ENCODE assay signal across 8 cellular contexts in genomic region chr14:31025335-31026075, GRCh38. TPM values are rescaled to one million over a fixed set of nuclear protein-coding genes. Genes with fewer than 3 reads are reported as not detected.
DNase-seq lines count a peak whose midpoint lies in the region; TF ChIP-seq lines count a peak whose summit lies in the region.

Gene AP4S1 (plus strand): TSS chr14:31025649. CDS start chr14:31066197, 40,548 bp downstream.

- no peaks in the 10 kb centered on the region for H3K9me3 ChIP-seq in GM23248 (ENCODE audit: low read depth)
- H3K9me3 ChIP-seq in colonic mucosa: no peaks in the 10 kb centered on the region
- no peaks in the 10 kb centered on the region for H3K9me3 ChIP-seq in liver (ENCODE audit: control insufficient read depth in 4 of 4, low read length in 3 of 4)

- in situ Hi-C loops in GM23248 (cut with MboI): no loop called here

- WGBS in GM23248 (ENCODE audit: low coverage in 1 of 2, low lambda C conversion rate in 2 of 2, missing lambda C conversion rate in 2 of 2), 2 experiments: 2 to 3% methylated on average over 33 to 52 of the region's 52 CpGs
- under 1% methylated on average over 52 of the region's 52 CpGs for WGBS in liver

- peak within 1 kb of the TSS; percentile 98 for H3K4me3 ChIP-seq in GM23248
- H3K4me3 ChIP-seq in colonic mucosa: peak within 1 kb of the TSS; percentile 96
- H3K4me3 ChIP-seq in liver (ENCODE audit: low read depth in 1 of 3, low read length in 3 of 3): peak within 1 kb of the TSS; percentile 86 to 100 (median 95)

- H3K36me3 ChIP-seq in GM23248 (ENCODE audit: low read depth) (no peaks in the 10 kb centered on the region; the same call in 1 of the 2 replicates), colonic mucosa (no peaks in the 10 kb centered on the region), liver (ENCODE audit: control insufficient read depth in 4 of 4, insufficient read depth in 3 of 4, low read depth in 1 of 4, low read length in 3 of 4) (peaks cover 0 to 6% (median 0%) of the 10 kb centered on the region in 4 donors)

- intact Hi-C loops in activated CD4-positive, alpha-beta T cell treated with anti-CD3 and anti-CD28 coated beads, Interleukin-2, amount 10 ng/mL, durations not matched to agents 24 days and 14 days (cut with micrococcal nuclease): loop anchor here (1.0 to 5.0 kb wide), 7 partner anchors 30 to 537 kb away; partner anchors contain the start of genes DTD2, G2E3, NUBPL and SCFD1
- intact Hi-C loops in colonic mucosa (cut with DNase I): no loop called here

- H3K27ac ChIP-seq in GM23248 (peak within 1 kb of the TSS; percentile 80), colonic mucosa (peak within 1 kb of the TSS; percentile 95), liver (ENCODE audit: low read depth in 1 of 2, low read length in 2 of 2) (peak within 1 kb of the TSS; percentile 99 to 100)

- H3K9me3 Mint-ChIP-seq in activated CD4-positive, alpha-beta T cell treated with anti-CD3 and anti-CD28 coated beads, Interleukin-2, amount 10 ng/mL, durations not matched to agents 24 days and 14 days: no peaks in the 10 kb centered on the region

- H2AFZ ChIP-seq in GM23248: peak within 1 kb of the TSS; percentile 89

- no peak for TF ChIP-seq CTCF in colonic mucosa (IDR thresholded peaks at IDR 0.05)
- TF ChIP-seq CTCF in liver (IDR thresholded peaks at IDR 0.05; ENCODE audit: low read depth, low read length, missing input control): no peak

- peak within 1 kb of the TSS; percentile 93 for H3K27ac Mint-ChIP-seq in activated CD4-positive, alpha-beta T cell treated with anti-CD3 and anti-CD28 coated beads, Interleukin-2, amount 10 ng/mL, durations not matched to agents 24 days and 14 days

- H3K9me2 ChIP-seq in GM23248 (ENCODE audit: insufficient read depth): no peaks in the 10 kb centered on the region

- peak within 1 kb of the TSS; percentile 92 for H3K4me3 Mint-ChIP-seq in activated CD4-positive, alpha-beta T cell treated with anti-CD3 and anti-CD28 coated beads, Interleukin-2, amount 10 ng/mL, durations not matched to agents 24 days and 14 days

- peaks cover 7% of the 10 kb centered on the region; the same call in 1 of the 2 replicates for H4K20me1 ChIP-seq in GM23248 (ENCODE audit: insufficient read depth)

- DNase-seq in D341Med (ENCODE audit: low spot score) (peak; percentile 75), GM23248 (peak; percentile 67), NCI-H2107 (lab: John Stamatoyannopoulos, UW) (peak; percentile 32), colonic mucosa (peak; percentile 53), NCI-H1930 (lab: John Stamatoyannopoulos, UW) (no peak)
- peak; percentile 88 for DNase-seq in activated CD4-positive, alpha-beta T cell treated with anti-CD3 and anti-CD28 coated beads, Interleukin-2, amount 10 ng/mL, durations not matched to agents 24 days and 14 days
- peak; percentile 51 for DNase-seq in stimulated activated CD4-positive, alpha-beta T cell treated with anti-CD3 and anti-CD28 coated beads, Interleukin-4, amount 100 ng/mL, for 1 hour

- H3K79me2 ChIP-seq in GM23248 (ENCODE audit: insufficient read depth): peaks cover 82% of the 10 kb centered on the region

- peaks cover 17% of the 10 kb centered on the region for H3K36me3 Mint-ChIP-seq in activated CD4-positive, alpha-beta T cell treated with anti-CD3 and anti-CD28 coated beads, Interleukin-2, amount 10 ng/mL, durations not matched to agents 24 days and 14 days (ENCODE audit: low read depth)

- H3K9ac ChIP-seq in GM23248 (peak within 1 kb of the TSS; percentile 99), colonic mucosa (ENCODE audit: low read depth in 2 of 2, low read length in 2 of 2) (peak within 1 kb of the TSS; percentile 86 to 95), liver (ENCODE audit: low read depth in 1 of 2, low read length in 2 of 2) (peak within 1 kb of the TSS; percentile 98 to 100)

- H3K4me1 Mint-ChIP-seq in activated CD4-positive, alpha-beta T cell treated with anti-CD3 and anti-CD28 coated beads, Interleukin-2, amount 10 ng/mL, durations not matched to agents 24 days and 14 days: peaks cover 48% of the 10 kb centered on the region

- H3K4me1 ChIP-seq in GM23248 (ENCODE audit: insufficient read depth): peaks cover 29% of the 10 kb centered on the region
- H3K4me1 ChIP-seq in colonic mucosa: peaks cover 11% of the 10 kb centered on the region
- H3K4me1 ChIP-seq in liver (ENCODE audit: control insufficient read depth in 4 of 4, insufficient read depth in 4 of 4, low read length in 3 of 4): peaks cover 0 to 36% (median 5%) of the 10 kb centered on the region in 4 donors

- no peak for TF ChIP-seq RAD21 in liver (IDR thresholded peaks at IDR 0.05)

- peak within 1 kb of the TSS; percentile 100 for H3K4me2 ChIP-seq in GM23248 (ENCODE audit: unreplicated experiment)

- H3K27me3 Mint-ChIP-seq in activated CD4-positive, alpha-beta T cell treated with anti-CD3 and anti-CD28 coated beads, Interleukin-2, amount 10 ng/mL, durations not matched to agents 24 days and 14 days: no peaks in the 10 kb centered on the region

- peaks cover 26% of the 10 kb centered on the region for H3F3A ChIP-seq in GM23248 (ENCODE audit: insufficient read depth)

- H3K27me3 ChIP-seq in GM23248 (replicated peaks; ENCODE audit: insufficient read depth) (no peaks in the 10 kb centered on the region), colonic mucosa (no peaks in the 10 kb centered on the region), liver (ENCODE audit: control insufficient read depth in 4 of 4, insufficient read depth in 4 of 4, low read length in 3 of 4) (no peaks in the 10 kb centered on the region)

TF ChIP-seq in liver, 16 proteins besides CTCF, POLR2A, EP300 and RAD21:
- TF ChIP-seq ATF3 (IDR thresholded peaks at IDR 0.05) (no peak), YY1 (IDR thresholded peaks at IDR 0.05) (peak; percentile 97), FOXA2 (IDR thresholded peaks at IDR 0.05) (no peak), FOXA1 (IDR thresholded peaks at IDR 0.05) (no peak), RXRA (IDR thresholded peaks at IDR 0.05) (no peak), TAF1 (conservative IDR thresholded peaks at IDR 0.05) (peak; percentile 31), SP1 (IDR thresholded peaks at IDR 0.05) (no peak), REST (IDR thresholded peaks at IDR 0.05) (no peak)

RNA-seq across cellular contexts. Expression of gene AP4S1, which starts in this region (rescaled TPM):
- 8.7 and 9.9 TPM in 2 replicates for total RNA-seq in GM23248 (2014; rRNA removed; shearing (Covaris generic))
- polyA plus RNA-seq in GM23248 (2016; fragmentation: Nextera tagmentation; extraction: Ambion mirVana): 6.3 and 7.7 TPM in 2 replicates
- 7.8 and 8.6 TPM in 2 replicates for total RNA-seq in activated CD4-positive, alpha-beta T cell treated with anti-CD3 and anti-CD28 coated beads, Interleukin-2, amount 10 ng/mL, durations not matched to agents 24 days and 14 days
- 1 to 10 TPM; 3.3 to 4.9 TPM for total RNA-seq in colonic mucosa
- total RNA-seq in liver: 1 to 10 TPM; 1.8 to 4.3 TPM
- 1 to 10 TPM; 1.3 to 1.7 TPM for polyA plus RNA-seq in liver

Comparison
In these comparisons a context has a peak if more than half of its experiments do, and no peak if none do; other contexts are left out.
1. DNase-seq: peak in D341Med (single experiment), GM23248 (single experiment), NCI-H2107 (single experiment), activated CD4-positive, alpha-beta T cell treated with anti-CD3 and anti-CD28 coated beads, Interleukin-2, amount 10 ng/mL, durations not matched to agents 24 days and 14 days (single experiment), colonic mucosa (single experiment) and stimulated activated CD4-positive, alpha-beta T cell treated with anti-CD3 and anti-CD28 coated beads, Interleukin-4, amount 100 ng/mL, for 1 hour (single experiment); none in NCI-H1930 (0 of 2).
2. Peak in every context shown above with its lines, with median percentiles within 50 percentile points of each other: H3K27ac ChIP-seq, H3K4me3 ChIP-seq and H3K9ac ChIP-seq.